ENCODE assay signal across 14 cellular contexts in genomic region chr21:45157932-45158331, GRCh38.
"Had no signal": no experiment of that assay in that cellular context is flagged by ENCODE, and none has a peak within 500 bp of the region (broad histone marks: within the 10 kb centered on the region; RNA-seq: fewer than 3 reads in every experiment).

No MANE protein-coding gene starts in this region.

- H3K9me3 ChIP-seq: body of pancreas, lower lobe of right lung, ovary, right lobe of liver, uterus had no signal

- H3K36me3 ChIP-seq: ovary, right lobe of liver, uterus had no signal

- H3K27me3 ChIP-seq: body of pancreas, ovary, right lobe of liver, uterus had no signal

- H3K27me3 Mint-ChIP-seq: activated T-helper 17 cell treated with anti-CD3 and anti-CD28 coated beads, Interleukin-2, amount 50 U/mL, for 72 hours; naive B cell; stimulated activated memory B cell treated with anti-CD40 and anti-IgM and Interleukin-4, amounts not matched to agents 10 μg/mL and 1 μg/mL and 100 μg/mL, for 72 hours had no signal

- H3K27ac Mint-ChIP-seq: activated naive CD4-positive, alpha-beta T cell treated with anti-CD3 and anti-CD28 coated beads for 36 hours; activated T-helper 17 cell treated with anti-CD3 and anti-CD28 coated beads, Interleukin-2, amount 50 U/mL, for 72 hours; stimulated activated memory B cell treated with anti-CD40 and anti-IgM and Interleukin-4, amounts not matched to agents 10 μg/mL and 1 μg/mL and 100 μg/mL, for 72 hours had no signal

- H3K4me3 ChIP-seq: body of pancreas, lower lobe of right lung, ovary, right lobe of liver, uterus had no signal

- ATAC-seq: activated T-helper 17 cell treated with anti-CD3 and anti-CD28 coated beads, Interleukin-2, amount 50 U/mL, for 72 hours; body of pancreas; lower lobe of right lung; right lobe of liver; stimulated activated memory B cell treated with anti-CD40 and anti-IgM and Interleukin-4, amounts not matched to agents 10 μg/mL and 1 μg/mL and 100 μg/mL, for 72 hours had no signal

- H3K4me1 ChIP-seq: body of pancreas, right lobe of liver, uterus had no signal

- H3K4me3 Mint-ChIP-seq: activated naive CD4-positive, alpha-beta T cell treated with anti-CD3 and anti-CD28 coated beads for 36 hours; activated T-helper 17 cell treated with anti-CD3 and anti-CD28 coated beads, Interleukin-2, amount 50 U/mL, for 72 hours; neural crest cell; stimulated activated memory B cell treated with anti-CD40 and anti-IgM and Interleukin-4, amounts not matched to agents 10 μg/mL and 1 μg/mL and 100 μg/mL, for 72 hours had no signal

- H3K27ac ChIP-seq: body of pancreas, lower lobe of right lung, ovary, right lobe of liver, uterus had no signal

- DNase-seq: activated CD4-positive, alpha-beta T cell treated with anti-CD3 and anti-CD28 coated beads for 4 hours; activated naive CD4-positive, alpha-beta T cell treated with anti-CD3 and anti-CD28 coated beads for 36 hours; activated T-cell treated with anti-CD3 and anti-CD28 coated beads for 4 hours; body of pancreas; central memory CD4-positive, alpha-beta T cell; lower lobe of right lung; naive B cell; ovary; right lobe of liver; stimulated activated CD4-positive, alpha-beta T cell treated with anti-CD3 and anti-CD28 coated beads, Interleukin-4, amount 100 ng/mL, for 24 hours; uterus had no signal

- H3K9me3 Mint-ChIP-seq: activated naive CD4-positive, alpha-beta T cell treated with anti-CD3 and anti-CD28 coated beads for 36 hours had no signal
